9 cellular contexts compared by ENCODE assay signal in genomic region chr20:37627060-37627766, GRCh38.
DNase-seq lines count a peak whose midpoint lies in the region; FAIRE-seq and TF ChIP-seq lines count a peak whose summit lies in the region.
"Had no signal": no experiment of that assay in that cellular context is flagged by ENCODE, and none has a peak within 500 bp of the region (broad histone marks: within the 10 kb centered on the region; RNA-seq: fewer than 3 reads in every experiment).

No MANE protein-coding gene starts in this region.

- H3K27ac ChIP-seq in mesenchymal stem cell (ENCODE audit: low read length, poor library complexity, severe bottlenecking), result no peak overlapping the region
- H3K27ac ChIP-seq: 22Rv1 had no signal

- H2AK5ac ChIP-seq in mesenchymal stem cell (ENCODE audit: low read length, severe bottlenecking), result no peak overlapping the region

- H4K91ac ChIP-seq in mesenchymal stem cell (ENCODE audit: low read length), result no peak overlapping the region

- no peak for FAIRE-seq in bronchial epithelial cell (lab: Jason Lieb, UNC)

- H3K4me3 ChIP-seq in bronchial epithelial cell (ENCODE audit: low read depth, low read length) (no peak overlapping the region), mesenchymal stem cell (ENCODE audit: insufficient read depth in 1 of 2, low read depth in 1 of 2, low read length in 2 of 2) (no peak overlapping the region)

- no peaks in the 10 kb centered on the region for H3K79me1 ChIP-seq in mesenchymal stem cell (replicated peaks; ENCODE audit: low read length, poor library complexity, severe bottlenecking)

- no peak overlapping the region for H3K4ac ChIP-seq in mesenchymal stem cell (ENCODE audit: low read depth in 1 of 2, low read length in 2 of 2)

- H3K4me1 ChIP-seq in mesenchymal stem cell (ENCODE audit: control insufficient read depth, insufficient read depth, low read depth, low read length), result no peaks in the 10 kb centered on the region

- H3K27me3 ChIP-seq in bronchial epithelial cell (ENCODE audit: control insufficient read depth, insufficient read depth, low read length) (peaks cover 2% of the 10 kb centered on the region), mesenchymal stem cell (ENCODE audit: control insufficient read depth in 1 of 2, insufficient read depth in 1 of 2, low read length in 2 of 2) (peaks cover 64 to 80% of the 10 kb centered on the region in 2 experiments)

- no peak overlapping the region for H2BK15ac ChIP-seq in mesenchymal stem cell (ENCODE audit: low read depth, poor library complexity, severe bottlenecking)

- no peak overlapping the region for H2BK120ac ChIP-seq in mesenchymal stem cell (ENCODE audit: low read depth, low read length)

- no peak overlapping the region for H3K9ac ChIP-seq in mesenchymal stem cell (ENCODE audit: low read length)

- no peak overlapping the region for H3K27ac Mint-ChIP-seq in osteocyte (ENCODE audit: unreplicated experiment)

- TF ChIP-seq CTCF in bronchial epithelial cell (IDR thresholded peaks at IDR 0.05; ENCODE audit: insufficient read depth, low read length, severe bottlenecking) (no peak), osteocyte (IDR thresholded peaks at IDR 0.05) (no peak)

- no peak overlapping the region for H3K4me3 Mint-ChIP-seq in osteocyte (ENCODE audit: unreplicated experiment)

- no peak overlapping the region for H3K14ac ChIP-seq in mesenchymal stem cell (ENCODE audit: low read length in 2 of 2)

- H3K23ac ChIP-seq in mesenchymal stem cell (ENCODE audit: low read length in 2 of 2), result no peak overlapping the region

- no peak overlapping the region for H4K8ac ChIP-seq in mesenchymal stem cell (ENCODE audit: low read length)

- no peak overlapping the region for H2BK5ac ChIP-seq in mesenchymal stem cell (ENCODE audit: low read depth, low read length, poor library complexity, severe bottlenecking)

- WGBS in mesenchymal stem cell, result 2% methylated on average over 6 of the region's 15 CpGs

- H3K27me3 Mint-ChIP-seq in osteocyte (ENCODE audit: unreplicated experiment), result peaks cover 40% of the 10 kb centered on the region

- no peaks in the 10 kb centered on the region for H3K36me3 ChIP-seq in bronchial epithelial cell (ENCODE audit: control insufficient read depth, insufficient read depth, low read length)
- no peaks in the 10 kb centered on the region for H3K36me3 ChIP-seq in mesenchymal stem cell (ENCODE audit: control insufficient read depth in 1 of 2, insufficient read depth in 2 of 2, low read depth in 1 of 2, low read length in 2 of 2)

- H3K9me3 ChIP-seq in mesenchymal stem cell (ENCODE audit: control insufficient read depth, low read length), result peaks cover 4% of the 10 kb centered on the region

- in situ Hi-C loops in G401 (cut with HindIII; ENCODE audit: low sequenced_read_pairs), result no loop called here

- H3K4me2 ChIP-seq in mesenchymal stem cell (ENCODE audit: low read length, poor library complexity, severe bottlenecking), result no peak overlapping the region

- no peaks in the 10 kb centered on the region for H3K9me3 Mint-ChIP-seq in osteocyte (ENCODE audit: unreplicated experiment)

- DNase-seq in DMS53 (lab: John Stamatoyannopoulos, UW), result peak; percentile 40
- DNase-seq in DMS53 treated with DMSO at 0.1 percent for 48 hours (lab: John Stamatoyannopoulos, UW; ENCODE audit: unreplicated experiment), result no peak
- DNase-seq in OCI-M2 (lab: John Stamatoyannopoulos, UW; ENCODE audit: unreplicated experiment), result peak; percentile 22
- peak; percentile 37 for DNase-seq in bronchial epithelial cell (ENCODE audit: low read depth)
- peak; percentile 60 for DNase-seq in mesenchymal stem cell
- DNase-seq in osteocyte (ENCODE audit: extremely low spot score, unreplicated experiment), result no peak
- DNase-seq in midbrain (lab: John Stamatoyannopoulos, UW), result no peak
- DNase-seq in G401 (ENCODE audit: low spot score), result no peak

- H3K18ac ChIP-seq in mesenchymal stem cell (ENCODE audit: low read depth in 1 of 2, low read length in 2 of 2), result no peak overlapping the region

- no peaks in the 10 kb centered on the region for H3K4me1 Mint-ChIP-seq in osteocyte (ENCODE audit: unreplicated experiment)

- no peak overlapping the region for H2BK12ac ChIP-seq in mesenchymal stem cell (ENCODE audit: low read length in 2 of 2)

- H3K36me3 Mint-ChIP-seq in osteocyte (ENCODE audit: unreplicated experiment), result no peaks in the 10 kb centered on the region

- no peak overlapping the region for H2AFZ ChIP-seq in mesenchymal stem cell (ENCODE audit: low read depth, low read length)

Comparison
In these comparisons a context has a peak if more than half of its experiments do, and no peak if none do; other contexts are left out.
1. DNase-seq: peak in DMS53 (single experiment), OCI-M2 (single experiment), bronchial epithelial cell (single experiment) and mesenchymal stem cell (single experiment); none in DMS53 treated with DMSO at 0.1 percent for 48 hours (single experiment), osteocyte (single experiment), midbrain (single experiment) and G401 (single experiment).